14 cellular contexts compared by ENCODE assay signal in the genomic region with DNA sequence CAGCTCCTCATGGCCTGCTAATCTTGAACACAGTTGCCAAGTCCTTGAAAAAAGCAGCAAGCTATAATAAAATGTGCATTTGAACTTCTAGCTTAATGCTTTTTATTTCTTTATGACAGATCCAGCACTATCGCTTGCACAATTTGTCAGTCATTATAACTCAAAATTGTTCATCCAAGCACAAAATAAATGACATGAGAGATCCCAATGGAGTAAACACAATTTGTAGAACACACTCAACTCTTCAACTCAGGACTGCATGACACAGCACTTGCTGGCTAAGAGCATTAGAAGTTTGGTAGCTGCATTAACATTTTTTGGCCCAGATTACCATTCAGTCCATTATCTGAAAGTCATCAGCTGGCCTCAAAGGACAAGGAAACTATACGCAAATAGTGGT.
"Had no signal": no experiment of that assay in that cellular context is flagged by ENCODE, and none has a peak within 500 bp of the region (broad histone marks: within the 10 kb centered on the region; RNA-seq: fewer than 3 reads in every experiment).

No MANE protein-coding gene starts in this region.

- H3K27me3 ChIP-seq: cardiac muscle cell, pancreas, suprapubic skin had no signal

- H3K27me3 Mint-ChIP-seq: naive B cell, type B pancreatic cell had no signal

- H3K36me3 ChIP-seq: cardiac muscle cell, pancreas, suprapubic skin had no signal

- H3K4me3 ChIP-seq: cardiac muscle cell, pancreas, smooth muscle cell, suprapubic skin had no signal

- H3K36me3 Mint-ChIP-seq: naive B cell had no signal

- H3K4me3 Mint-ChIP-seq: activated naive CD4-positive, alpha-beta T cell treated with anti-CD3 and anti-CD28 coated beads for 36 hours; naive B cell; type B pancreatic cell had no signal

- H3K27ac Mint-ChIP-seq: naive B cell, type B pancreatic cell had no signal

- DNase-seq: activated naive CD4-positive, alpha-beta T cell treated with anti-CD3 and anti-CD28 coated beads for 36 hours; activated T-cell treated with anti-CD3 and anti-CD28 coated beads for 4 hours; foreskin melanocyte; head of caudate nucleus; naive B cell; pancreas; stimulated activated CD4-positive, alpha-beta T cell treated with anti-CD3 and anti-CD28 coated beads, Interleukin-4, amount 100 ng/mL, for 4 hours; stimulated activated CD8-positive, alpha-beta memory T cell treated with anti-CD3 and anti-CD28 coated beads, Interleukin-4, amount 100 ng/mL, for 48 hours; stimulated activated naive CD4-positive, alpha-beta T cell treated with Interleukin-2 at 50 U/mL for 16 hours; T-helper 9 cell had no signal

- ATAC-seq: pancreas had no signal

- H3K9me3 ChIP-seq: pancreas, suprapubic skin had no signal

- H3K27ac ChIP-seq: cardiac muscle cell, pancreas, suprapubic skin had no signal

- H3K9me3 Mint-ChIP-seq: activated naive CD4-positive, alpha-beta T cell treated with anti-CD3 and anti-CD28 coated beads for 36 hours; type B pancreatic cell had no signal
